ENCODE assay signal across 1 cellular context in the genomic region with DNA sequence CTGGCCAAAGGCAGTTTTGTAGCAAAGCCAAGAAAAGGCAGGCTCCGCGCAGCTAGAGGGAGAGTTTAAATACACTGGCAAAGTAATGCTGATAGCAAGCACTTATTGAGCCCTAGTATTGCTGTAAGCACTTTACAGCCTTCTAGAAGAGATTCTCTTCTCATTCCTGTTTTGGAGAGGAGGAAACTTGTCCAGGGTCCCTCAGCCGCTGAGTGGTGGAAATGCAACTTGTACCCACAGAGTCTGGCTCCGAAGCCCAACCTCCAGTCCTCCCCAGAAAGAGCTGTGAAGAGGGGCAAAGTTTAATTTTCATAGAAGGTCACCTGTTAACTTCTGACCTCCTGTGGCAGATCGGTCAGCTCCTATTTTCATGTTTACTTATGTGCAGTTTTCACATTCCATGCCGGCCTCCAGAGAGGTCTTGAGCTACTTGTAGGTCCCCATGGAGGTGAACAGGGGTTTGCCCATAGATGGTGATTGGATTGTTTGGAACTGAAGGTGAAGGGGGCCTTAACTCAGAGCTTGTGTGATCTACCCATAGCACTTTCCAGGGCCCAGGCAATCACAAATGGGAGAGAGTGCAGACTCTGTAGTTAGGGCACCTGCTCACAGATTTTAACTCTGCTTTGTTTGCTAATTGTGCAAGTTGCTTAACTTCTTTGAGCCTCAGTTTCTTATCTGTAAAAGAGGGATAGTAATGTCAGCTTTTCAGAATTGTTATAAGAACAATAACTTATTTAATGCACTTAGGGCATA.
TF ChIP-seq lines count a peak whose summit lies in the region.

No MANE protein-coding gene starts in this region.

TF ChIP-seq in HepG2, 621 proteins besides CTCF, POLR2A, EP300 and RAD21 (continued from another document):
- TF ChIP-seq, protein P1, sequence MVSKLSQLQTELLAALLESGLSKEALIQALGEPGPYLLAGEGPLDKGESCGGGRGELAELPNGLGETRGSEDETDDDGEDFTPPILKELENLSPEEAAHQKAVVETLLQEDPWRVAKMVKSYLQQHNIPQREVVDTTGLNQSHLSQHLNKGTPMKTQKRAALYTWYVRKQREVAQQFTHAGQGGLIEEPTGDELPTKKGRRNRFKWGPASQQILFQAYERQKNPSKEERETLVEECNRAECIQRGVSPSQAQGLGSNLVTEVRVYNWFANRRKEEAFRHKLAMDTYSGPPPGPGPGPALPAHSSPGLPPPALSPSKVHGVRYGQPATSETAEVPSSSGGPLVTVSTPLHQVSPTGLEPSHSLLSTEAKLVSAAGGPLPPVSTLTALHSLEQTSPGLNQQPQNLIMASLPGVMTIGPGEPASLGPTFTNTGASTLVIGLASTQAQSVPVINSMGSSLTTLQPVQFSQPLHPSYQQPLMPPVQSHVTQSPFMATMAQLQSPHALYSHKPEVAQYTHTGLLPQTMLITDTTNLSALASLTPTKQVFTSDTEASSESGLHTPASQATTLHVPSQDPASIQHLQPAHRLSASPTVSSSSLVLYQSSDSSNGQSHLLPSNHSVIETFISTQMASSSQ (IDR thresholded peaks at IDR 0.05; ENCODE audit: low read depth) = no peak
- TF ChIP-seq, protein P1 (CRISPR knock-in tag; IDR thresholded peaks at IDR 0.05; ENCODE audit: borderline replicate concordance) = no peak
- 0 out of 2 replicates have a peak, but pooled peaks have one; percentile 48 for TF ChIP-seq REPIN1 (CRISPR knock-in tag; IDR thresholded peaks at IDR 0.05; ENCODE audit: borderline replicate concordance, low read depth)
- TF ChIP-seq, protein P2, sequence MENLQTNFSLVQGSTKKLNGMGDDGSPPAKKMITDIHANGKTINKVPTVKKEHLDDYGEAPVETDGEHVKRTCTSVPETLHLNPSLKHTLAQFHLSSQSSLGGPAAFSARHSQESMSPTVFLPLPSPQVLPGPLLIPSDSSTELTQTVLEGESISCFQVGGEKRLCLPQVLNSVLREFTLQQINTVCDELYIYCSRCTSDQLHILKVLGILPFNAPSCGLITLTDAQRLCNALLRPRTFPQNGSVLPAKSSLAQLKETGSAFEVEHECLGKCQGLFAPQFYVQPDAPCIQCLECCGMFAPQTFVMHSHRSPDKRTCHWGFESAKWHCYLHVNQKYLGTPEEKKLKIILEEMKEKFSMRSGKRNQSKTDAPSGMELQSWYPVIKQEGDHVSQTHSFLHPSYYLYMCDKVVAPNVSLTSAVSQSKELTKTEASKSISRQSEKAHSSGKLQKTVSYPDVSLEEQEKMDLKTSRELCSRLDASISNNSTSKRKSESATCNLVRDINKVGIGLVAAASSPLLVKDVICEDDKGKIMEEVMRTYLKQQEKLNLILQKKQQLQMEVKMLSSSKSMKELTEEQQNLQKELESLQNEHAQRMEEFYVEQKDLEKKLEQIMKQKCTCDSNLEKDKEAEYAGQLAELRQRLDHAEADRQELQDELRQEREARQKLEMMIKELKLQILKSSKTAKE (CRISPR knock-in tag; IDR thresholded peaks at IDR 0.05; ENCODE audit: borderline replicate concordance) = no peak
- TF ChIP-seq, protein P3, sequence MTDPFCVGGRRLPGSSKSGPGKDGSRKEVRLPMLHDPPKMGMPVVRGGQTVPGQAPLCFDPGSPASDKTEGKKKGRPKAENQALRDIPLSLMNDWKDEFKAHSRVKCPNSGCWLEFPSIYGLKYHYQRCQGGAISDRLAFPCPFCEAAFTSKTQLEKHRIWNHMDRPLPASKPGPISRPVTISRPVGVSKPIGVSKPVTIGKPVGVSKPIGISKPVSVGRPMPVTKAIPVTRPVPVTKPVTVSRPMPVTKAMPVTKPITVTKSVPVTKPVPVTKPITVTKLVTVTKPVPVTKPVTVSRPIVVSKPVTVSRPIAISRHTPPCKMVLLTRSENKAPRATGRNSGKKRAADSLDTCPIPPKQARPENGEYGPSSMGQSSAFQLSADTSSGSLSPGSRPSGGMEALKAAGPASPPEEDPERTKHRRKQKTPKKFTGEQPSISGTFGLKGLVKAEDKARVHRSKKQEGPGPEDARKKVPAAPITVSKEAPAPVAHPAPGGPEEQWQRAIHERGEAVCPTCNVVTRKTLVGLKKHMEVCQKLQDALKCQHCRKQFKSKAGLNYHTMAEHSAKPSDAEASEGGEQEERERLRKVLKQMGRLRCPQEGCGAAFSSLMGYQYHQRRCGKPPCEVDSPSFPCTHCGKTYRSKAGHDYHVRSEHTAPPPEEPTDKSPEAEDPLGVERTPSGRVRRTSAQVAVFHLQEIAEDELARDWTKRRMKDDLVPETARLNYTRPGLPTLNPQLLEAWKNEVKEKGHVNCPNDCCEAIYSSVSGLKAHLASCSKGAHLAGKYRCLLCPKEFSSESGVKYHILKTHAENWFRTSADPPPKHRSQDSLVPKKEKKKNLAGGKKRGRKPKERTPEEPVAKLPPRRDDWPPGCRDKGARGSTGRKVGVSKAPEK (CRISPR knock-in tag; IDR thresholded peaks at IDR 0.05; ENCODE audit: borderline replicate concordance) = no peak
- TF ChIP-seq ETV6 (CRISPR knock-in tag; conservative IDR thresholded peaks at IDR 0.05) = no peak
- TF ChIP-seq, protein P4, sequence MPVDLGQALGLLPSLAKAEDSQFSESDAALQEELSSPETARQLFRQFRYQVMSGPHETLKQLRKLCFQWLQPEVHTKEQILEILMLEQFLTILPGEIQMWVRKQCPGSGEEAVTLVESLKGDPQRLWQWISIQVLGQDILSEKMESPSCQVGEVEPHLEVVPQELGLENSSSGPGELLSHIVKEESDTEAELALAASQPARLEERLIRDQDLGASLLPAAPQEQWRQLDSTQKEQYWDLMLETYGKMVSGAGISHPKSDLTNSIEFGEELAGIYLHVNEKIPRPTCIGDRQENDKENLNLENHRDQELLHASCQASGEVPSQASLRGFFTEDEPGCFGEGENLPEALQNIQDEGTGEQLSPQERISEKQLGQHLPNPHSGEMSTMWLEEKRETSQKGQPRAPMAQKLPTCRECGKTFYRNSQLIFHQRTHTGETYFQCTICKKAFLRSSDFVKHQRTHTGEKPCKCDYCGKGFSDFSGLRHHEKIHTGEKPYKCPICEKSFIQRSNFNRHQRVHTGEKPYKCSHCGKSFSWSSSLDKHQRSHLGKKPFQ (CRISPR knock-in tag; IDR thresholded peaks at IDR 0.05; ENCODE audit: insufficient replicate concordance) = no peak
- no peak for TF ChIP-seq ZNF768 (CRISPR knock-in tag; IDR thresholded peaks at IDR 0.05)
- TF ChIP-seq, protein P5, sequence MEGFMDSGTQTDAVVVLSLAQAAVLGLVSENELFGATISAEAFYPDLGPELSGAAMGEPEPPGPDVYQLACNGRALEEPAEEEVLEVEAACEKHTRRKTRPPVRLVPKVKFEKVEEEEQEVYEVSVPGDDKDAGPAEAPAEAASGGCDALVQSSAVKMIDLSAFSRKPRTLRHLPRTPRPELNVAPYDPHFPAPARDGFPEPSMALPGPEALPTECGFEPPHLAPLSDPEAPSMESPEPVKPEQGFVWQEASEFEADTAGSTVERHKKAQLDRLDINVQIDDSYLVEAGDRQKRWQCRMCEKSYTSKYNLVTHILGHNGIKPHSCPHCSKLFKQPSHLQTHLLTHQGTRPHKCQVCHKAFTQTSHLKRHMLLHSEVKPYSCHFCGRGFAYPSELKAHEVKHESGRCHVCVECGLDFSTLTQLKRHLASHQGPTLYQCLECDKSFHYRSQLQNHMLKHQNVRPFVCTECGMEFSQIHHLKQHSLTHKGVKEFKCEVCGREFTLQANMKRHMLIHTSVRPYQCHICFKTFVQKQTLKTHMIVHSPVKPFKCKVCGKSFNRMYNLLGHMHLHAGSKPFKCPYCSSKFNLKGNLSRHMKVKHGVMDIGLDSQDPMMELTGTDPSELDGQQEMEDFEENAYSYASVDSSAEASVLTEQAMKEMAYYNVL (CRISPR knock-in tag; IDR thresholded peaks at IDR 0.05; ENCODE audit: borderline replicate concordance) = no peak
- TF ChIP-seq, protein P6, sequence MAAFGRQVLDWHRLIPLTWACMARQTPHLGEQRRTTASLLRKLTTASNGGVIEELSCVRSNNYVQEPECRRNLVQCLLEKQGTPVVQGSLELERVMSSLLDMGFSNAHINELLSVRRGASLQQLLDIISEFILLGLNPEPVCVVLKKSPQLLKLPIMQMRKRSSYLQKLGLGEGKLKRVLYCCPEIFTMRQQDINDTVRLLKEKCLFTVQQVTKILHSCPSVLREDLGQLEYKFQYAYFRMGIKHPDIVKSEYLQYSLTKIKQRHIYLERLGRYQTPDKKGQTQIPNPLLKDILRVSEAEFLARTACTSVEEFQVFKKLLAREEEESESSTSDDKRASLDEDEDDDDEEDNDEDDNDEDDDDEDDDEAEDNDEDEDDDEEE (CRISPR knock-in tag; IDR thresholded peaks at IDR 0.05) = no peak
- TF ChIP-seq, protein P7, sequence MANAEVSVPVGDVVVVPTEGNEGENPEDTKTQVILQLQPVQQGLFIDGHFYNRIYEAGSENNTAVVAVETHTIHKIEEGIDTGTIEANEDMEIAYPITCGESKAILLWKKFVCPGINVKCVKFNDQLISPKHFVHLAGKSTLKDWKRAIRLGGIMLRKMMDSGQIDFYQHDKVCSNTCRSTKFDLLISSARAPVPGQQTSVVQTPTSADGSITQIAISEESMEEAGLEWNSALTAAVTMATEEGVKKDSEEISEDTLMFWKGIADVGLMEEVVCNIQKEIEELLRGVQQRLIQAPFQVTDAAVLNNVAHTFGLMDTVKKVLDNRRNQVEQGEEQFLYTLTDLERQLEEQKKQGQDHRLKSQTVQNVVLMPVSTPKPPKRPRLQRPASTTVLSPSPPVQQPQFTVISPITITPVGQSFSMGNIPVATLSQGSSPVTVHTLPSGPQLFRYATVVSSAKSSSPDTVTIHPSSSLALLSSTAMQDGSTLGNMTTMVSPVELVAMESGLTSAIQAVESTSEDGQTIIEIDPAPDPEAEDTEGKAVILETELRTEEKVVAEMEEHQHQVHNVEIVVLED (CRISPR knock-in tag; IDR thresholded peaks at IDR 0.05; ENCODE audit: borderline replicate concordance) = no peak
- TF ChIP-seq ATAD3A (CRISPR knock-in tag; IDR thresholded peaks at IDR 0.05) = no peak
- no peak for TF ChIP-seq ZNF616 (CRISPR knock-in tag; IDR thresholded peaks at IDR 0.05; ENCODE audit: low read depth)
- peak; percentile 73 for TF ChIP-seq HNF4A (CRISPR knock-in tag; IDR thresholded peaks at IDR 0.05)
- TF ChIP-seq, protein P8, sequence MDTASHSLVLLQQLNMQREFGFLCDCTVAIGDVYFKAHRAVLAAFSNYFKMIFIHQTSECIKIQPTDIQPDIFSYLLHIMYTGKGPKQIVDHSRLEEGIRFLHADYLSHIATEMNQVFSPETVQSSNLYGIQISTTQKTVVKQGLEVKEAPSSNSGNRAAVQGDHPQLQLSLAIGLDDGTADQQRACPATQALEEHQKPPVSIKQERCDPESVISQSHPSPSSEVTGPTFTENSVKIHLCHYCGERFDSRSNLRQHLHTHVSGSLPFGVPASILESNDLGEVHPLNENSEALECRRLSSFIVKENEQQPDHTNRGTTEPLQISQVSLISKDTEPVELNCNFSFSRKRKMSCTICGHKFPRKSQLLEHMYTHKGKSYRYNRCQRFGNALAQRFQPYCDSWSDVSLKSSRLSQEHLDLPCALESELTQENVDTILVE (CRISPR knock-in tag; IDR thresholded peaks at IDR 0.05) = no peak
- TF ChIP-seq, protein P9, sequence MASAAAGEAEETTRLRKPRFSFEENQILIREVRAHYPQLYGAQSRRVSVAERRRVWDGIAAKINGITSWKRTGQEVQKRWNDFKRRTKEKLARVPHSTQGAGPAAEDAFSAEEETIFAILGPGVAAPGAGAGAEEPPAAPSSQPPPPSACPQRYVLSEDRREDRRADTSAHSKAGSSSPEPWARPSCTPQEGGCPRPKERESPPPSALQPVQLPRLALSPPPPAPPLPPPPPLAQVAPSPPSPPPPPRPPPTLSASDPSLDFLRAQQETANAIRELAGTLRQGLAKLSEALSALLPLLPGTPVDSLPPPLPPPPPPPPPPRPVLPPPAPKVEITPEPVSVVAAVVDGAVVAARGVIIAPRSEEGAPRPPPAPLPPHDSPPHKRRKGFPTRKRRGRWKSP (CRISPR knock-in tag; IDR thresholded peaks at IDR 0.05) = 0 out of 2 replicates have a peak, but pooled peaks have one; percentile 45
